Comparison of ENCODE assay signal across 20 cellular contexts in the genomic region with DNA sequence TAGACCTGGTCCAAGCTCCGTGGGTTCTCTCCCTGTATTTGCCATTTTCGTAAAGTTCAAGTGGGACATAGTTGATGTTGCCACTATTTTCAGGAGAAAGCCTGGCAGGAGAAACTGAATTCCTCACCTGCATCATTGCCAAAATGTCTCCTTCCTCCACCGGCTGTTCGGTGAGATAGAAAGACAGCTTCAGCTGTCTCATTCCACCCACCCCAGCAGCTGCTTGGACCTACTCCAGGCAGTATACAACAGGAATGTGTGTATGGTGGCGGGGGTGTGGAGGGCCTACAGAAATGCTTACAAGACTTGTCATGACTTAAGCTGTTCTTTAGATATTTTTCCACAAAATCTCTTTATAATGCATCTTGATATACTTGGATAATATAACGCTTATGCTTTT.
DNase-seq lines count a peak whose midpoint lies in the region; ATAC-seq, FAIRE-seq and TF ChIP-seq lines count a peak whose summit lies in the region.
"Had no signal": no experiment of that assay in that cellular context is flagged by ENCODE, and none has a peak within 500 bp of the region (broad histone marks: within the 10 kb centered on the region; RNA-seq: fewer than 3 reads in every experiment).

No MANE protein-coding gene starts in this region.

- CTCF ChIA-PET in AG04450 (lab: Charles Lee) (interaction anchor here (0.8 to 1.9 kb wide), 5 partner anchors 11 to 740 kb away, joined by 3 to 12 read pairs (median 5); no protein-coding TSS in a partner anchor), T-cell (lab: Charles Lee) (interaction anchor here (0.5 to 1.2 kb wide), 3 partner anchors 12 to 1223 kb away, joined by 3 to 6 read pairs (median 5); no protein-coding TSS in a partner anchor)
- CTCF ChIA-PET in CD8-positive, alpha-beta T cell (lab: Charles Lee) = interaction anchor here (0.9 to 1.8 kb wide), 3 partner anchors 10 to 741 kb away, joined by 3 to 5 read pairs (median 3); no protein-coding TSS in a partner anchor

- H3K4me3 ChIP-seq in AG04450 (ENCODE audit: low read depth, low read length) (no peak overlapping the region), dorsolateral prefrontal cortex (no peak overlapping the region), keratinocyte (ENCODE audit: control insufficient read depth in 2 of 3, extremely low read depth in 1 of 3, insufficient read depth in 2 of 3, low read depth in 1 of 3, low read length in 3 of 3) (no peak overlapping the region)
- H3K4me3 ChIP-seq in CD8-positive, alpha-beta T cell (ENCODE audit: low read depth, low read length) = no peak overlapping the region
- H3K4me3 ChIP-seq: heart right ventricle, spleen, tibial nerve had no signal

- H3K27ac Mint-ChIP-seq in T-cell = no peak overlapping the region
- H3K27ac Mint-ChIP-seq in CD8-positive, alpha-beta T cell = no peak overlapping the region
- H3K27ac Mint-ChIP-seq: activated naive CD4-positive, alpha-beta T cell treated with anti-CD3 and anti-CD28 coated beads, Interleukin-2, amount 50 U/mL, for 24 hours; stimulated activated memory B cell treated with anti-CD40 and anti-IgM and Interleukin-4, amounts not matched to agents 10 μg/mL and 1 μg/mL and 100 μg/mL, for 72 hours had no signal

- H3K27me3 ChIP-seq in AG04450 (ENCODE audit: control insufficient read depth, insufficient read depth, low read length) (no peaks in the 10 kb centered on the region), dorsolateral prefrontal cortex (no peaks in the 10 kb centered on the region), keratinocyte (ENCODE audit: control insufficient read depth, extremely low read depth, insufficient read depth, low read length) (no peaks in the 10 kb centered on the region)
- no peaks in the 10 kb centered on the region for H3K27me3 ChIP-seq in CD8-positive, alpha-beta T cell (ENCODE audit: insufficient read depth, low read length)
- H3K27me3 ChIP-seq: spleen, tibial nerve had no signal

- DNase-seq in AG04450 (ENCODE audit: low read depth, low spot score) = peak; percentile 78
- DNase-seq in NCI-H69 (lab: John Stamatoyannopoulos, UW) = peak; percentile 5
- DNase-seq in dorsolateral prefrontal cortex = peak in 8 of 10 donors; percentile 5 to 81 (median 68)
- no peak for DNase-seq in keratinocyte (ENCODE audit: low read depth, low spot score)
- DNase-seq in T-cell = no peak
- DNase-seq in NCI-H1436 treated with DMSO at 0.1 percent for 48 hours (lab: John Stamatoyannopoulos, UW) = no peak
- no peak for DNase-seq in CD8-positive, alpha-beta T cell
- DNase-seq: ACHN; activated CD4-positive, alpha-beta T cell treated with anti-CD3 and anti-CD28 coated beads for 48 hours; GDM1; heart right ventricle; left colon; NCI-H1417; spleen had no signal

- no peak overlapping the region for H3K27ac ChIP-seq in AG04450 (ENCODE audit: low read depth, low read length)
- H3K27ac ChIP-seq in dorsolateral prefrontal cortex = peak overlapping the region in 1 of 59 donors; percentile 63
- no peak overlapping the region for H3K27ac ChIP-seq in keratinocyte (ENCODE audit: control insufficient read depth, insufficient read depth, low read length)
- H3K27ac ChIP-seq in CD8-positive, alpha-beta T cell (ENCODE audit: low read depth, low read length) = no peak overlapping the region
- H3K27ac ChIP-seq: spleen had no signal

- H3K36me3 Mint-ChIP-seq in T-cell = no peaks in the 10 kb centered on the region
- no peaks in the 10 kb centered on the region for H3K36me3 Mint-ChIP-seq in CD8-positive, alpha-beta T cell
- H3K36me3 Mint-ChIP-seq: activated naive CD4-positive, alpha-beta T cell treated with anti-CD3 and anti-CD28 coated beads, Interleukin-2, amount 50 U/mL, for 24 hours; stimulated activated memory B cell treated with anti-CD40 and anti-IgM and Interleukin-4, amounts not matched to agents 10 μg/mL and 1 μg/mL and 100 μg/mL, for 72 hours had no signal

- no peak overlapping the region for H3K9ac ChIP-seq in keratinocyte (ENCODE audit: control insufficient read depth, extremely low read depth, insufficient read depth, low read length)

- H3K9me3 ChIP-seq in AG04450 (ENCODE audit: control insufficient read depth, insufficient read depth, low read length) = no peaks in the 10 kb centered on the region
- H3K9me3 ChIP-seq in keratinocyte (ENCODE audit: control insufficient read depth, low read depth, low read length) = no peaks in the 10 kb centered on the region
- no peaks in the 10 kb centered on the region for H3K9me3 ChIP-seq in CD8-positive, alpha-beta T cell (ENCODE audit: low read length)
- H3K9me3 ChIP-seq: heart right ventricle, spleen, tibial nerve had no signal

- dilution Hi-C loops in keratinocyte (cut with MboI; ENCODE audit: extremely low pct_ligation_motif_present, low sequenced_read_pairs) = no loop called here

- H3K9me3 Mint-ChIP-seq in T-cell = no peaks in the 10 kb centered on the region
- no peaks in the 10 kb centered on the region for H3K9me3 Mint-ChIP-seq in CD8-positive, alpha-beta T cell
- H3K9me3 Mint-ChIP-seq: activated naive CD4-positive, alpha-beta T cell treated with anti-CD3 and anti-CD28 coated beads, Interleukin-2, amount 50 U/mL, for 24 hours; central memory CD8-positive, alpha-beta T cell; stimulated activated memory B cell treated with anti-CD40 and anti-IgM and Interleukin-4, amounts not matched to agents 10 μg/mL and 1 μg/mL and 100 μg/mL, for 72 hours had no signal

- peaks cover 7% of the 10 kb centered on the region for H3K4me1 ChIP-seq in keratinocyte (ENCODE audit: control insufficient read depth, extremely low read depth, insufficient read depth, low read length)
- no peaks in the 10 kb centered on the region for H3K4me1 ChIP-seq in CD8-positive, alpha-beta T cell (ENCODE audit: insufficient read depth, low read length)
- H3K4me1 ChIP-seq: spleen had no signal

- H3K4me1 Mint-ChIP-seq in T-cell = no peaks in the 10 kb centered on the region
- no peaks in the 10 kb centered on the region for H3K4me1 Mint-ChIP-seq in CD8-positive, alpha-beta T cell (ENCODE audit: low read depth)
- H3K4me1 Mint-ChIP-seq: activated naive CD4-positive, alpha-beta T cell treated with anti-CD3 and anti-CD28 coated beads, Interleukin-2, amount 50 U/mL, for 24 hours; central memory CD8-positive, alpha-beta T cell had no signal

- H3K36me3 ChIP-seq in keratinocyte (ENCODE audit: control insufficient read depth in 2 of 2, extremely low read depth in 1 of 2, insufficient read depth in 2 of 2, low read length in 2 of 2) = no peaks in the 10 kb centered on the region
- no peaks in the 10 kb centered on the region for H3K36me3 ChIP-seq in CD8-positive, alpha-beta T cell (ENCODE audit: insufficient read depth, low read length)
- H3K36me3 ChIP-seq: heart right ventricle, spleen, tibial nerve had no signal

- ATAC-seq in T-cell (replicated peaks in 1 of 4) (no peak), HG03097 (IDR thresholded peaks at IDR 0.05; ENCODE audit: low FRiP score, unreplicated experiment) (no peak)
- no peak for ATAC-seq in CD8-positive, alpha-beta T cell
- ATAC-seq: HCT116, left colon had no signal

- no peaks in the 10 kb centered on the region for H4K20me1 ChIP-seq in keratinocyte (ENCODE audit: control insufficient read depth, extremely low read depth, insufficient read depth, low read length)

- H3K4me2 ChIP-seq in keratinocyte (ENCODE audit: control insufficient read depth, extremely low read depth, insufficient read depth, low read depth, low read length) = peak overlapping the region; percentile 47

- H3K27me3 Mint-ChIP-seq in T-cell = peaks cover 2 to 3% of the 10 kb centered on the region in 2 donors
- H3K27me3 Mint-ChIP-seq in CD8-positive, alpha-beta T cell (ENCODE audit: low read depth) = peaks cover 10% of the 10 kb centered on the region
- H3K27me3 Mint-ChIP-seq: stimulated activated memory B cell treated with anti-CD40 and anti-IgM and Interleukin-4, amounts not matched to agents 10 μg/mL and 1 μg/mL and 100 μg/mL, for 72 hours had no signal

- peak; percentile 81 for FAIRE-seq in keratinocyte (lab: Jason Lieb, UNC)

- H3K9me1 ChIP-seq in keratinocyte (ENCODE audit: control insufficient read depth, extremely low read depth, insufficient read depth, low read length) = no peaks in the 10 kb centered on the region

- H2AFZ ChIP-seq in keratinocyte (ENCODE audit: control insufficient read depth, low read length) = peak overlapping the region; percentile 58

- POLR2A ChIA-PET in AG04450 (lab: Yijun Ruan, JAX) = interaction anchor here (0.6 to 2.2 kb wide), 4 partner anchors 81 to 135 kb away, joined by 3 to 8 read pairs (median 4); no protein-coding TSS in a partner anchor
- POLR2A ChIA-PET in T-cell (lab: Charles Lee) = no interaction called here
- POLR2A ChIA-PET in CD8-positive, alpha-beta T cell (lab: Charles Lee) = no interaction called here

- H3K4me3 Mint-ChIP-seq in T-cell = no peak overlapping the region
- no peak overlapping the region for H3K4me3 Mint-ChIP-seq in CD8-positive, alpha-beta T cell
- H3K4me3 Mint-ChIP-seq: activated naive CD4-positive, alpha-beta T cell treated with anti-CD3 and anti-CD28 coated beads, Interleukin-2, amount 50 U/mL, for 24 hours; central memory CD8-positive, alpha-beta T cell; stimulated activated memory B cell treated with anti-CD40 and anti-IgM and Interleukin-4, amounts not matched to agents 10 μg/mL and 1 μg/mL and 100 μg/mL, for 72 hours had no signal

- H3K79me2 ChIP-seq in keratinocyte (ENCODE audit: control insufficient read depth, insufficient read depth, low read length) = no peaks in the 10 kb centered on the region

- intact Hi-C loops in dorsolateral prefrontal cortex (cut with DNase I) = loop anchor here in 1 of 2 donors (5.0 to 10.0 kb wide), 2 partner anchors 133 to 735 kb away; a partner anchor contains a TSS
- intact Hi-C loops in CD8-positive, alpha-beta T cell (cut with DNase I, micrococcal nuclease) = loop anchor here (5.0 kb wide), 4 partner anchors 563 to 988 kb away; no protein-coding TSS in a partner anchor

- TF ChIP-seq CTCF in AG04450 (IDR thresholded peaks at IDR 0.05; ENCODE audit: low read depth, low read length) = no peak
- no peak for TF ChIP-seq CTCF in dorsolateral prefrontal cortex (IDR thresholded peaks at IDR 0.05 in 54 of 56, conservative IDR thresholded peaks at IDR 0.05 in 2 of 56; ENCODE audit: low read depth in 1 of 56, partially characterized antibody in 56 of 56)
- no peak for TF ChIP-seq CTCF in keratinocyte (optimal IDR thresholded peaks at IDR 0.05 in 1 of 3, IDR thresholded peaks at IDR 0.05 in 1 of 3, conservative IDR thresholded peaks at IDR 0.05 in 1 of 3; ENCODE audit: extremely low read depth in 1 of 3, insufficient read depth in 2 of 3, low read length in 3 of 3)
- no peak for TF ChIP-seq CTCF in CD8-positive, alpha-beta T cell (IDR thresholded peaks at IDR 0.05)

Comparison
In these comparisons a context has a peak if more than half of its experiments do, and no peak if none do; other contexts are left out.
1. DNase-seq: peak in AG04450 (single experiment), NCI-H69 (single experiment) and dorsolateral prefrontal cortex (8 of 10); none in keratinocyte (single experiment), T-cell (0 of 34), NCI-H1436 treated with DMSO at 0.1 percent for 48 hours (single experiment) and CD8-positive, alpha-beta T cell (0 of 7).